ENCODE assay signal across 8 cellular contexts in genomic region chr2:23824777-23825212, GRCh38.
DNase-seq lines count a peak whose midpoint lies in the region; ATAC-seq, FAIRE-seq and TF ChIP-seq lines count a peak whose summit lies in the region.

No MANE protein-coding gene starts in this region.

- H3K27me3 ChIP-seq in heart right ventricle (no peaks in the 10 kb centered on the region), GM12878 (replicated peaks in 1 of 2; ENCODE audit: control insufficient read depth in 2 of 2, insufficient read depth in 2 of 2, low read length in 1 of 2) (no peaks in the 10 kb centered on the region), kidney epithelial cell (ENCODE audit: control insufficient read depth, insufficient read depth, low read length) (no peaks in the 10 kb centered on the region), tibial artery (no peaks in the 10 kb centered on the region)

- CTCF ChIA-PET in GM12878 (lab: Yijun Ruan, JAX), result interaction anchor here (0.5 to 6.8 kb wide), 69 partner anchors 8 to 665 kb away, joined by 3 to 121 read pairs (median 5); partner anchors contain the start of genes ATAD2B, SF3B6, TP53I3 and UBXN2A

- WGBS in heart right ventricle, 2 donors, result 23 to 24% methylated on average over 2 of the region's 2 CpGs
- 3% methylated on average over 2 of the region's 2 CpGs for WGBS in GM12878 (ENCODE audit: insufficient coverage, insufficient replicate concordance, low lambda C conversion rate, missing lambda C conversion rate)

- no peaks in the 10 kb centered on the region for H3K9me3 ChIP-seq in heart right ventricle
- no peaks in the 10 kb centered on the region for H3K9me3 ChIP-seq in GM12878 (replicated peaks; ENCODE audit: control insufficient read depth, insufficient read depth, low read length)
- no peaks in the 10 kb centered on the region for H3K9me3 ChIP-seq in tibial artery

- H3K9ac ChIP-seq in GM12878 (ENCODE audit: control insufficient read depth, insufficient read depth, low read length), result no peak overlapping the region

- TF ChIP-seq RAD21 in GM12878 (IDR thresholded peaks at IDR 0.05; ENCODE audit: insufficient read depth, low read depth, low read length), result peak; percentile 79

- SMC1A ChIA-PET in GM12878 (lab: Charles Lee; ENCODE audit: uncharacterized antibody, unreplicated experiment), result interaction anchor here (0.6 to 5.4 kb wide), 31 partner anchors 8 to 419 kb away, joined by 3 to 83 read pairs (median 5); partner anchors contain the start of genes ATAD2B, TP53I3, UBXN2A and WDCP

- no peak overlapping the region for H3K27ac ChIP-seq in heart right ventricle
- no peak overlapping the region; the same call in 1 of the 2 replicates for H3K27ac ChIP-seq in GM12878 (ENCODE audit: control insufficient read depth, insufficient read depth)
- H3K27ac ChIP-seq in tibial artery, result no peak overlapping the region

- no peaks in the 10 kb centered on the region; the same call in 1 of the 2 replicates for H3K79me2 ChIP-seq in GM12878 (ENCODE audit: control insufficient read depth, insufficient read depth, low read length)

- DNase-seq in heart right ventricle (peak in 1 of 2 donors; percentile 18), Right ventricle myocardium inferior (ENCODE audit: missing footprints) (no peak), HFFc6 (peak; percentile 59), NCI-H748 (lab: John Stamatoyannopoulos, UW; ENCODE audit: unreplicated experiment) (peak; percentile 66), GM12878 (ENCODE audit: low read depth, low spot score) (peak; percentile 34), kidney epithelial cell (ENCODE audit: low read depth) (no peak), tibial artery (no peak)

- no peaks in the 10 kb centered on the region for H3K36me3 Mint-ChIP-seq in HFFc6 (ENCODE audit: low read depth)

- H3K27me3 Mint-ChIP-seq in HFFc6 (ENCODE audit: insufficient read depth), result no peaks in the 10 kb centered on the region

- peak overlapping the region; percentile 50; the same call in 1 of the 2 replicates for H3K27ac Mint-ChIP-seq in HFFc6

- H4K20me1 ChIP-seq in GM12878 (ENCODE audit: control insufficient read depth, insufficient read depth), result no peaks in the 10 kb centered on the region

- TF ChIP-seq CTCF in heart right ventricle (IDR thresholded peaks at IDR 0.05) (peak; percentile 25 to 81 (median 70)), HFFc6 (IDR thresholded peaks at IDR 0.05) (peak; percentile 89), GM12878 (IDR thresholded peaks at IDR 0.05 in 2 of 3, conservative IDR thresholded peaks at IDR 0.05 in 1 of 3; ENCODE audit: control insufficient read depth in 2 of 3, extremely low read depth in 1 of 3, insufficient read depth in 1 of 3, low read depth in 3 of 3, low read length in 3 of 3) (peak; percentile 59 to 67 (median 64)), kidney epithelial cell (IDR thresholded peaks at IDR 0.05; ENCODE audit: insufficient read depth, low read length, poor library complexity, severe bottlenecking) (peak; percentile 54), tibial artery (IDR thresholded peaks at IDR 0.05) (peak; percentile 58 to 69)

- peak; percentile 35 for FAIRE-seq in GM12878 (lab: Jason Lieb, UNC)

- peaks cover 0 to 69% (median 11%) of the 10 kb centered on the region in 9 donors for H3K36me3 ChIP-seq in heart right ventricle
- H3K36me3 ChIP-seq in GM12878 (ENCODE audit: control insufficient read depth in 2 of 2, insufficient read depth in 2 of 2, low read length in 1 of 2), result peaks cover 1 to 13% of the 10 kb centered on the region in 2 experiments
- no peaks in the 10 kb centered on the region for H3K36me3 ChIP-seq in kidney epithelial cell (ENCODE audit: control insufficient read depth, insufficient read depth, low read length)
- peaks cover 10 to 25% (median 11%) of the 10 kb centered on the region in 3 donors for H3K36me3 ChIP-seq in tibial artery

- H3K4me1 ChIP-seq in heart right ventricle (peaks cover 0 to 7% (median 0%) of the 10 kb centered on the region in 9 donors), GM12878 (ENCODE audit: control insufficient read depth, insufficient read depth, low read length) (peaks cover 14% of the 10 kb centered on the region), tibial artery (no peaks in the 10 kb centered on the region)

- TF ChIP-seq POLR2A in GM12878 (IDR thresholded peaks at IDR 0.05; ENCODE audit: low read depth, low read length) (no peak), GM18505 (IDR thresholded peaks at IDR 0.05; ENCODE audit: borderline replicate concordance, extremely low read depth, insufficient read depth, insufficient read length) (no peak)

- no peak overlapping the region; the same call in 1 of the 2 replicates for H2AFZ ChIP-seq in GM12878 (ENCODE audit: control insufficient read depth, low read depth, low read length)

- H3K4me3 ChIP-seq in heart right ventricle, result no peak overlapping the region
- no peak overlapping the region for H3K4me3 ChIP-seq in GM12878
- no peak overlapping the region for H3K4me3 ChIP-seq in kidney epithelial cell (ENCODE audit: low read depth, low read length)
- H3K4me3 ChIP-seq in tibial artery, result no peak overlapping the region

- no peaks in the 10 kb centered on the region for H3K9me3 Mint-ChIP-seq in HFFc6

- TF ChIP-seq EP300 in GM12878 (IDR thresholded peaks at IDR 0.05; ENCODE audit: borderline replicate concordance in 1 of 2, control insufficient read depth in 1 of 2, low read depth in 2 of 2, low read length in 2 of 2), result no peak

- H3K4me1 Mint-ChIP-seq in HFFc6 (ENCODE audit: low read depth), result peaks cover 20% of the 10 kb centered on the region

- RAD21 ChIA-PET in GM12878 (lab: Charles Lee; ENCODE audit: unreplicated experiment), result interaction anchor here (0.7 to 6.1 kb wide), 27 partner anchors 8 to 518 kb away, joined by 3 to 111 read pairs (median 4); partner anchors contain the start of genes ATAD2B, SF3B6, TP53I3 and WDCP

- no peak overlapping the region for H3K4me2 ChIP-seq in GM12878 (ENCODE audit: control insufficient read depth, insufficient read depth)

- intact Hi-C loops in heart right ventricle (cut with DNase I), result loop anchor here in 9 of 10 donors (2.0 to 10.0 kb wide), 5 partner anchors 100 to 263 kb away; partner anchors contain the start of genes TP53I3 (in 8 of the 9) and ATAD2B (in 1 of the 9)
- intact Hi-C loops in Right ventricle myocardium inferior (cut with DNase I), result loop anchor here (5.0 kb wide), 1 partner anchor 258 kb away; the partner anchor contains the start of gene TP53I3
- intact Hi-C loops in GM12878 (cut with micrococcal nuclease; ENCODE audit: unreplicated experiment), result loop anchor here (1.0 kb wide), 4 partner anchors 102 to 340 kb away; partner anchors contain the start of gene TP53I3
- intact Hi-C loops in tibial artery (cut with DNase I; ENCODE audit: low total_unique reads), result loop anchor here (5.0 kb wide), 1 partner anchor 258 kb away; the partner anchor contains the start of gene TP53I3

- in situ Hi-C loops in GM12878 (cut with MboI), result loop anchor here (5.0 kb wide), 1 partner anchor 263 kb away; no protein-coding TSS in a partner anchor

- no TSS peak for BruUV-seq in GM12878 (replicated peaks; lab: Mats Ljungman, UMichigan)

- POLR2A ChIA-PET in GM12878 (lab: Charles Lee), result interaction anchor here (0.7 to 1.5 kb wide), 6 partner anchors 12 to 937 kb away, joined by 3 to 8 read pairs (median 4); partner anchors contain the start of genes ATAD2B and TP53I3

- ATAC-seq in heart right ventricle (peak in 4 of 8 donors; percentile 16 to 52 (median 28)), Right ventricle myocardium inferior (no peak), GM12878 (peak; percentile 75), GM18505 (IDR thresholded peaks at IDR 0.05; ENCODE audit: unreplicated experiment) (no peak)

- H3K4me3 Mint-ChIP-seq in HFFc6, result no peak overlapping the region

TF ChIP-seq in GM12878, 131 proteins besides CTCF, POLR2A, EP300 and RAD21:
- TF ChIP-seq RB1 (IDR thresholded peaks at IDR 0.05; ENCODE audit: borderline replicate concordance), result 0 out of 2 replicates have a peak, but pooled peaks have one; percentile 24
- TF ChIP-seq SMARCA5 (IDR thresholded peaks at IDR 0.05), result peak; percentile 47; the same call in 1 of the 2 replicates
- TF ChIP-seq PRDM15 (CRISPR knock-in tag; IDR thresholded peaks at IDR 0.05), result no peak
- TF ChIP-seq RUNX3 (IDR thresholded peaks at IDR 0.05; ENCODE audit: low read length), result peak; percentile 39; the same call in 1 of the 2 replicates
- peak; percentile 40; the same call in 1 of the 2 replicates for TF ChIP-seq SMC3 (IDR thresholded peaks at IDR 0.05; ENCODE audit: borderline replicate concordance, low read length)

Comparison
In these comparisons a context has a peak if more than half of its experiments do, and no peak if none do; other contexts are left out.
1. DNase-seq: peak in HFFc6 (single experiment), NCI-H748 (single experiment) and GM12878 (single experiment); none in Right ventricle myocardium inferior (single experiment), kidney epithelial cell (single experiment) and tibial artery (0 of 2).
2. Peak in every context shown above with its lines, with median percentiles within 50 percentile points of each other: CTCF ChIP-seq.